1 cellular context compared by ENCODE assay signal in genomic region chr20:46985241-46985640, GRCh38.
TF ChIP-seq lines count a peak whose summit lies in the region.

No MANE protein-coding gene starts in this region.

TF ChIP-seq in IMR-90, 13 proteins besides CTCF, POLR2A, EP300 and RAD21 (continued from another document):
- TF ChIP-seq ELK1 (IDR thresholded peaks at IDR 0.05; ENCODE audit: borderline replicate concordance, low read depth, low read length) (no peak), CEBPB (IDR thresholded peaks at IDR 0.05; ENCODE audit: low read depth, low read length) (no peak)
TF ChIP-seq in IMR-90: peak in this region for 0.
